In the genomic region with DNA sequence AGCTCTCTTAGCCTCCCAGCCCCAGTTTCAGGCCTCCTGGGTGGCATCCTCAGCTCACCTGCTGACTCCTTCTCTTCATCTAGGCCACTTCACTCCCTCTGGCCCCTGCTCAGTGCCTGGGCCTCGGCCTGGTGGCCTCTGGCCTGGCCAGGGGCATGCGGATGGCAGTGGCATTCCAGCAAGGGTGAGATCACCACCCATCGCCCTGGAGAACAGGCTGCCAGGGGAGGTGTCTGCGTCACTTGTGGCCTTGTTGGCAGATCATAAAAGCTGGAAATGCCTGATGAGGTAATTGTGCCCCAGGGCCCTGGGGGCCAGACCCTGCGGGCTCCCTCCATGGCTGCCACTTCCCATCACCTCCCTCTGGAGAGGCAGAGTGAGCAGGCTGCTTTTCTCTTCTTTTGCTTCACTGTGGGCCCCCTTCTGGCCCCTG, we compare ENCODE assay signal across 11 cellular contexts.
DNase-seq lines count a peak whose midpoint lies in the region; ATAC-seq, FAIRE-seq and TF ChIP-seq lines count a peak whose summit lies in the region.
"Had no signal": no experiment of that assay in that cellular context is flagged by ENCODE, and none has a peak within 500 bp of the region (broad histone marks: within the 10 kb centered on the region; RNA-seq: fewer than 3 reads in every experiment).

No MANE protein-coding gene starts in this region.

- ATAC-seq in HG03457 (IDR thresholded peaks at IDR 0.05; ENCODE audit: unreplicated experiment) = no peak
- ATAC-seq in HG02642 (IDR thresholded peaks at IDR 0.05; ENCODE audit: poor library complexity, unreplicated experiment) = no peak

- H3K36me3 ChIP-seq in BE2C (no peaks in the 10 kb centered on the region), KOPT-K1 (ENCODE audit: insufficient read depth, low read length) (no peaks in the 10 kb centered on the region), bronchial epithelial cell (ENCODE audit: control insufficient read depth, insufficient read depth, low read length) (no peaks in the 10 kb centered on the region), esophagus muscularis mucosa (no peaks in the 10 kb centered on the region)
- H3K36me3 ChIP-seq: prostate gland had no signal

- H3K27me3 ChIP-seq in BE2C = no peaks in the 10 kb centered on the region
- H3K27me3 ChIP-seq in bronchial epithelial cell (ENCODE audit: control insufficient read depth, insufficient read depth, low read length) = no peaks in the 10 kb centered on the region
- no peaks in the 10 kb centered on the region for H3K27me3 ChIP-seq in esophagus muscularis mucosa

- H3K9me3 ChIP-seq in BE2C (no peaks in the 10 kb centered on the region), KOPT-K1 (ENCODE audit: insufficient read depth, low read length, poor library complexity, severe bottlenecking) (no peaks in the 10 kb centered on the region), esophagus muscularis mucosa (no peaks in the 10 kb centered on the region)
- H3K9me3 ChIP-seq: prostate gland had no signal

- DNase-seq in BE2C = peak; percentile 27
- peak; percentile 75 for DNase-seq in bronchial epithelial cell (ENCODE audit: low read depth)
- DNase-seq in mesenteric fat pad (ENCODE audit: low spot score) = peak; percentile 90
- DNase-seq in esophagus muscularis mucosa (ENCODE audit: extremely low spot score) = no peak
- DNase-seq in stimulated activated CD4-positive, alpha-beta T cell treated with anti-CD3 and anti-CD28 coated beads, Interleukin-4, amount 100 ng/mL, for 4 hours = no peak
- DNase-seq: activated CD4-positive, alpha-beta T cell treated with anti-CD3 and anti-CD28 coated beads, Interleukin-2, amount 10 ng/mL, durations not matched to agents 24 days and 14 days; MM.1S had no signal

- H3K4me1 ChIP-seq in BE2C (no peaks in the 10 kb centered on the region), esophagus muscularis mucosa (peaks cover 5 to 12% (median 5%) of the 10 kb centered on the region in 4 donors)
- H3K4me1 ChIP-seq: prostate gland had no signal

- H3K4me3 ChIP-seq in BE2C (ENCODE audit: low read depth, low read length) (no peak overlapping the region), bronchial epithelial cell (ENCODE audit: low read depth, low read length) (no peak overlapping the region), esophagus muscularis mucosa (no peak overlapping the region)
- H3K4me3 ChIP-seq: prostate gland had no signal

- no peak for TF ChIP-seq EP300 in esophagus muscularis mucosa (IDR thresholded peaks at IDR 0.05)

- H3K27ac ChIP-seq in KOPT-K1 (ENCODE audit: low read depth, low read length, poor library complexity, severe bottlenecking) = peak overlapping the region; percentile 51
- H3K27ac ChIP-seq in esophagus muscularis mucosa (replicated peaks in 1 of 4) = no peak overlapping the region
- H3K27ac ChIP-seq: prostate gland had no signal

- no peak for FAIRE-seq in bronchial epithelial cell (lab: Jason Lieb, UNC)

- intact Hi-C loops in esophagus muscularis mucosa (cut with DNase I) = no loop called here

- no peak for TF ChIP-seq POLR2A in esophagus muscularis mucosa (IDR thresholded peaks at IDR 0.05; ENCODE audit: low read depth)

- no CpG with 5 or more reads among the region's 5 CpGs for WGBS in esophagus muscularis mucosa

- TF ChIP-seq CTCF in BE2C (IDR thresholded peaks at IDR 0.05; ENCODE audit: low read depth, low read length) (no peak), bronchial epithelial cell (IDR thresholded peaks at IDR 0.05; ENCODE audit: insufficient read depth, low read length, severe bottlenecking) (no peak), esophagus muscularis mucosa (IDR thresholded peaks at IDR 0.05) (no peak)

Comparison
In these comparisons a context has a peak if more than half of its experiments do, and no peak if none do; other contexts are left out.
1. DNase-seq: peak in BE2C (single experiment), bronchial epithelial cell (single experiment) and mesenteric fat pad (single experiment); none in esophagus muscularis mucosa (single experiment) and stimulated activated CD4-positive, alpha-beta T cell treated with anti-CD3 and anti-CD28 coated beads, Interleukin-4, amount 100 ng/mL, for 4 hours (0 of 2).